8 cellular contexts compared by ENCODE assay signal in the genomic region with DNA sequence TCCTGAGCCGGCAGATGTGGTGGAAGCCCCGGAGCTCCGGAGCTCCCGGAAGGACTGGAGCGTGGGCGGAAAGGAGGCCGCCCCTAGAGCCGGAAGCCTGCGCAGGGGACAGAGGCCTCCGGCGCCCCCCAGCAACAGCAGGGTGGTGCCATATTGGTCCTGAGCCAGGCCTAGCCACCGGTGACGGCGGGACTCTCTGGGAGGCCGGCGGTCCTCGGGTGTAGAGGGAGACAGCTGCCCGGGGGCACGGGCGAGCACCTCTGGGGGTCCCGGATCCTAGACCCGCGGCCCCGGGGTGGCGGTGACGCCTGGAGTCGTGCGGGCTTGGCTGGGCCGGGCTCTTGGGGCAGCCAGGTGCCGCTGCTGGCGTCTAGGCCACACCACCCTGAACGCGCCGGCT.
DNase-seq lines count a peak whose midpoint lies in the region; ATAC-seq, FAIRE-seq and TF ChIP-seq lines count a peak whose summit lies in the region.
"Not testable (repeated sequence)": the region's sequence is repeated elsewhere in the genome, so short reads cannot be mapped to it uniquely, and the experiment has no call there.

No MANE protein-coding gene starts in this region.

- not testable (repeated sequence) for H3K4me3 ChIP-seq in IMR-90 (ENCODE audit: insufficient read depth, low read depth, low read length); GM12878; upper lobe of right lung

- H4K91ac ChIP-seq in IMR-90 (ENCODE audit: insufficient read depth, low read depth, low read length), result not testable (repeated sequence)

- not testable (repeated sequence) for H2BK20ac ChIP-seq in IMR-90 (ENCODE audit: low read depth, low read length)

- not testable (repeated sequence) for H3K36me3 ChIP-seq in IMR-90 (ENCODE audit: control insufficient read depth, insufficient read depth, low read length); GM12878 (ENCODE audit: control insufficient read depth in 2 of 2, insufficient read depth in 2 of 2, low read length in 1 of 2); upper lobe of right lung

- TF ChIP-seq POLR2A in IMR-90 (IDR thresholded peaks at IDR 0.05; ENCODE audit: low read depth, low read length); GM12878 (IDR thresholded peaks at IDR 0.05; ENCODE audit: low read depth, low read length): not testable (repeated sequence)

- H2BK15ac ChIP-seq in IMR-90 (ENCODE audit: low read depth, low read length), result not testable (repeated sequence)

- no CpG with 5 or more reads among the region's 34 CpGs for WGBS in IMR-90 (ENCODE audit: extremely low coverage in 2 of 2, insufficient read length in 1 of 2), 2 experiments
- 65% methylated on average over 21 of the region's 34 CpGs for whole genome bisulfite sequencing in GM12878 (ENCODE audit: insufficient coverage, insufficient replicate concordance, low lambda C conversion rate, missing lambda C conversion rate)

- in situ Hi-C loops in IMR-90 (cut with MboI; ENCODE audit: low sequenced_read_pairs), result not testable (repeated sequence)
- in situ Hi-C loops in GM12878 (cut with MboI), result loop anchor here (10.0 kb wide), 1 partner anchor 938 kb away; no protein-coding TSS in a partner anchor

- H2AK9ac ChIP-seq in IMR-90 (replicated peaks; ENCODE audit: low read depth, low read length, poor library complexity), result not testable (repeated sequence)

- H3K27me3 ChIP-seq in IMR-90 (ENCODE audit: control insufficient read depth, insufficient read depth, low read length); GM12878 (replicated peaks in 1 of 2; ENCODE audit: control insufficient read depth in 2 of 2, insufficient read depth in 2 of 2, low read length in 1 of 2); upper lobe of right lung: not testable (repeated sequence)

- not testable (repeated sequence) for H2BK120ac ChIP-seq in IMR-90 (ENCODE audit: low read depth, low read length)

- not testable (repeated sequence) for H3K14ac ChIP-seq in IMR-90 (replicated peaks; ENCODE audit: low read depth, low read length)

- intact Hi-C loops in IMR-90 (cut with micrococcal nuclease); GM12878 (cut with micrococcal nuclease; ENCODE audit: unreplicated experiment); upper lobe of right lung (cut with DNase I): not testable (repeated sequence)

- H4K5ac ChIP-seq in IMR-90 (ENCODE audit: low read depth, low read length), result not testable (repeated sequence)

- FAIRE-seq in GM12878 (lab: Jason Lieb, UNC), result not testable (repeated sequence)

- not testable (repeated sequence) for H2BK5ac ChIP-seq in IMR-90 (ENCODE audit: low read depth, low read length, poor library complexity, severe bottlenecking)

- RAD21 ChIA-PET in GM12878 (lab: Charles Lee; ENCODE audit: unreplicated experiment), result not testable (repeated sequence)

- dilution Hi-C loops in IMR-90 (cut with HindIII; ENCODE audit: low sequenced_read_pairs, unreplicated experiment), result not testable (repeated sequence)

- H3K27ac ChIP-seq in IMR-90 (ENCODE audit: insufficient read depth, low read length); GM12878 (ENCODE audit: control insufficient read depth, insufficient read depth); upper lobe of right lung: not testable (repeated sequence)

- H3K9me3 ChIP-seq in IMR-90 (ENCODE audit: control insufficient read depth, insufficient read depth, low read length); GM12878 (replicated peaks; ENCODE audit: control insufficient read depth, insufficient read depth, low read length); upper lobe of right lung: not testable (repeated sequence)

- DNase-seq in GM20000 (ENCODE audit: low spot score) (peak; percentile 44), upper lobe of right lung (peak; percentile 58)
- not testable (repeated sequence) for DNase-seq in IMR-90; GM12878 (ENCODE audit: low read depth, low spot score); left lobe of liver (ENCODE audit: low spot score)

- POLR2A ChIA-PET in IMR-90 (lab: Charles Lee; ENCODE audit: unreplicated experiment); GM12878 (lab: Charles Lee): not testable (repeated sequence)

- not testable (repeated sequence) for H3K79me1 ChIP-seq in IMR-90 (ENCODE audit: low read depth in 1 of 2, low read length in 2 of 2)

- BruUV-seq in IMR-90 (replicated peaks; lab: Mats Ljungman, UMichigan); GM12878 (replicated peaks; lab: Mats Ljungman, UMichigan): not testable (repeated sequence)

- H2AK5ac ChIP-seq in IMR-90 (ENCODE audit: low read depth, low read length), result not testable (repeated sequence)

- H3K56ac ChIP-seq in IMR-90 (ENCODE audit: extremely low read depth, insufficient read depth, low read length), result not testable (repeated sequence)

- H3K9me1 ChIP-seq in IMR-90 (ENCODE audit: insufficient read depth, low read length), result not testable (repeated sequence)

- not testable (repeated sequence) for H3K4me1 ChIP-seq in IMR-90 (ENCODE audit: control insufficient read depth, insufficient read depth, low read length); GM12878 (ENCODE audit: control insufficient read depth, insufficient read depth, low read length); upper lobe of right lung

- not testable (repeated sequence) for TF ChIP-seq EP300 in GM12878 (IDR thresholded peaks at IDR 0.05; ENCODE audit: borderline replicate concordance in 1 of 2, control insufficient read depth in 1 of 2, low read depth in 2 of 2, low read length in 2 of 2)

- CTCF ChIA-PET in IMR-90 (lab: Yijun Ruan, JAX); GM12878 (lab: Yijun Ruan, JAX): not testable (repeated sequence)

- H4K20me1 ChIP-seq in IMR-90 (ENCODE audit: insufficient read depth, low read length); GM12878 (ENCODE audit: control insufficient read depth, insufficient read depth): not testable (repeated sequence)

- H3K9ac ChIP-seq in IMR-90 (ENCODE audit: low read depth, low read length); GM12878 (ENCODE audit: control insufficient read depth, insufficient read depth, low read length): not testable (repeated sequence)

- not testable (repeated sequence) for H2AFZ ChIP-seq in IMR-90 (replicated peaks; ENCODE audit: low read length, poor library complexity); GM12878 (ENCODE audit: control insufficient read depth, low read depth, low read length)

- H3K79me2 ChIP-seq in GM12878 (ENCODE audit: control insufficient read depth, insufficient read depth, low read length), result not testable (repeated sequence)

- H3K4ac ChIP-seq in IMR-90 (ENCODE audit: low read depth, low read length), result not testable (repeated sequence)

- not testable (repeated sequence) for H3K4me2 ChIP-seq in IMR-90 (ENCODE audit: low read depth, low read length); GM12878 (ENCODE audit: control insufficient read depth, insufficient read depth)

- peak; percentile 66 for ATAC-seq in GM18861 (IDR thresholded peaks at IDR 0.05; ENCODE audit: unreplicated experiment)
- ATAC-seq in HG02588 (IDR thresholded peaks at IDR 0.05; ENCODE audit: unreplicated experiment), result peak; percentile 53
- ATAC-seq in HG03103 (IDR thresholded peaks at IDR 0.05; ENCODE audit: low read depth, unreplicated experiment), result peak; percentile 63
- ATAC-seq in IMR-90 (ENCODE audit: low read depth), result peak; percentile 61
- peak; percentile 61 for ATAC-seq in GM12878
- ATAC-seq in left lobe of liver, result peak; percentile 54
- peak; percentile 81 for ATAC-seq in upper lobe of right lung

- TF ChIP-seq CTCF in GM20000 (IDR thresholded peaks at IDR 0.05; ENCODE audit: extremely low read depth, missing control alignments); IMR-90 (conservative IDR thresholded peaks at IDR 0.05; ENCODE audit: low read depth, low read length); GM12878 (IDR thresholded peaks at IDR 0.05 in 2 of 3, conservative IDR thresholded peaks at IDR 0.05 in 1 of 3; ENCODE audit: control insufficient read depth in 2 of 3, extremely low read depth in 1 of 3, insufficient read depth in 1 of 3, low read depth in 3 of 3, low read length in 3 of 3); upper lobe of right lung (IDR thresholded peaks at IDR 0.05): not testable (repeated sequence)

- not testable (repeated sequence) for H4K8ac ChIP-seq in IMR-90 (ENCODE audit: low read depth in 2 of 2, low read length in 2 of 2)

- H3K18ac ChIP-seq in IMR-90 (ENCODE audit: low read depth, low read length), result not testable (repeated sequence)

- SMC1A ChIA-PET in GM12878 (lab: Charles Lee; ENCODE audit: uncharacterized antibody, unreplicated experiment), result not testable (repeated sequence)

- H3K23ac ChIP-seq in IMR-90 (ENCODE audit: low read depth, low read length), result not testable (repeated sequence)

- TF ChIP-seq RAD21 in IMR-90 (IDR thresholded peaks at IDR 0.05; ENCODE audit: low read length); GM12878 (IDR thresholded peaks at IDR 0.05; ENCODE audit: insufficient read depth, low read depth, low read length): not testable (repeated sequence)
